5 cellular contexts compared by ENCODE assay signal in genomic region chr17:34091975-34092374, GRCh38.
"Had no signal": no experiment of that assay in that cellular context is flagged by ENCODE, and none has a peak within 500 bp of the region (broad histone marks: within the 10 kb centered on the region; RNA-seq: fewer than 3 reads in every experiment).

No MANE protein-coding gene starts in this region.

- H3K4me3 Mint-ChIP-seq: GM23338, H9 had no signal

- ATAC-seq: GM23338, K562 had no signal

- DNase-seq: H9, HCEC 1CT, IMR-90 had no signal

- H3K4me1 Mint-ChIP-seq: GM23338 had no signal

- H3K27ac Mint-ChIP-seq: GM23338, H9 had no signal
